ENCODE assay signal across 19 cellular contexts in the genomic region with DNA sequence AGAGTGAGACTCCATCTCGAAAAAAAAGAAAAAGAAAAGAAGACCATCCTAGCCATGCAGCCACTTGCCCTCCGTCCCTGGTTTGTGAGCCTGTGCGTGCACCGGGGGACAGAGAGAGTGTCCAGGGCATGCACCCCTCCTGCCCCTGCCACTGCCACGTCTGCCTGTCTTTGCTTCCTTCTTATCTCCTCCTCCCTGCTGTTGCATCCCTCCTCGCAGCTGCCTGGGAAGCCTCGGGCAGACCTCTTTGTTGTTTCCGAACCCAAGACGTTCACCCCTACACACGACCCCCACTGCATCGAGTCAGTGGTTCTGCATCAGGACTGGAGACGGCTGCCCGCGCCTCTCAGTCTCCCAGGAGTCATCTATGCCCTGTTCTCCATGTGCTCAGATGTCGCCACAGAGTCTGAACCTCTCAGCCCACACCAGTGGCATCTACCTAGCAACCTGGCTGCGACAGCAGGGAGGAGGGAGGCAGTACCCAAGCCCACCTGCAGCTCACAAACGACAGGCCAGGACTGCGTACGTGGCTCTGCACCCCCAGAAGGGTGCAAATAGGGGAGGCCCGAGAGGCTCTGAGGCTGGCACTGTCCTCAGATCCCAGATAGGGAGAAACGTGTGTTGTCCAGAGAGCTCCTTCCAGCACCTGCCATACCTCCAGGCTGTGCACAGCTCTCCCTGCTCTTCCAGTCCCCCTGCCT. TPM values are rescaled to one million over a fixed set of nuclear protein-coding genes. Genes with fewer than 3 reads are reported as not detected.
DNase-seq lines count a peak whose midpoint lies in the region; ATAC-seq, FAIRE-seq and TF ChIP-seq lines count a peak whose summit lies in the region.
"Had no signal": no experiment of that assay in that cellular context is flagged by ENCODE, and none has a peak within 500 bp of the region (broad histone marks: within the 10 kb centered on the region; RNA-seq: fewer than 3 reads in every experiment).

No MANE protein-coding gene starts in this region.

- no peak for DNase-seq in AG04450 (ENCODE audit: low read depth, low spot score)
- DNase-seq in RWPE1 (ENCODE audit: low spot score), result no peak
- no peak for DNase-seq in foreskin fibroblast
- no peak for DNase-seq in pancreas
- DNase-seq in SIG-M5 treated with dmso at 0.1 percent for 504 hours (lab: John Stamatoyannopoulos, UW; ENCODE audit: unreplicated experiment), result no peak
- DNase-seq in DMS153 (lab: John Stamatoyannopoulos, UW), result no peak
- DNase-seq: activated B cell treated with CpG ODN at 0.5 μM for 24 hours; activated naive CD4-positive, alpha-beta T cell treated with Interleukin-2 at 50 U/mL for 16 hours; hippocampal formation; NCI-H187 treated with DMSO at 0.1 percent for 48 hours; NCI-H69; right lobe of liver; stimulated activated CD4-positive, alpha-beta T cell treated with anti-CD3 and anti-CD28 coated beads, Interleukin-4, amount 100 ng/mL, for 1 hour; upper lobe of right lung had no signal

- TF ChIP-seq CTCF in AG04450 (IDR thresholded peaks at IDR 0.05; ENCODE audit: low read depth, low read length) (no peak), RWPE1 (conservative IDR thresholded peaks at IDR 0.05; ENCODE audit: low read depth) (no peak), foreskin fibroblast (IDR thresholded peaks at IDR 0.05; ENCODE audit: low read depth, low read length) (no peak), pancreas (IDR thresholded peaks at IDR 0.05) (no peak)

- H3K27me3 ChIP-seq in AG04450 (ENCODE audit: control insufficient read depth, insufficient read depth, low read length) (no peaks in the 10 kb centered on the region), pancreas (no peaks in the 10 kb centered on the region)
- H3K27me3 ChIP-seq: cardiac muscle cell, right lobe of liver, upper lobe of right lung had no signal

- H3K4me3 ChIP-seq in AG04450 (ENCODE audit: low read depth, low read length), result peak overlapping the region; percentile 4; the same call in 1 of the 2 replicates
- peak overlapping the region; percentile 35 to 91 for H3K4me3 ChIP-seq in foreskin fibroblast (ENCODE audit: low read depth in 1 of 2, low read length in 2 of 2)
- no peak overlapping the region for H3K4me3 ChIP-seq in pancreas
- H3K4me3 ChIP-seq: cardiac muscle cell, right lobe of liver, upper lobe of right lung had no signal

- 60 to 63% methylated on average over 20 to 21 of the region's 21 CpGs for WGBS in pancreas, 2 donors

- no peak for FAIRE-seq in pancreas (lab: Jason Lieb, UNC)
- FAIRE-seq: GM18507 had no signal

- H3K27ac ChIP-seq in AG04450 (ENCODE audit: low read depth, low read length), result peak overlapping the region; percentile 2
- H3K27ac ChIP-seq in RWPE1, result peak overlapping the region; percentile 96
- H3K27ac ChIP-seq in pancreas, result peak overlapping the region; percentile 15 to 91 (median 68)
- H3K27ac ChIP-seq: cardiac muscle cell, right lobe of liver had no signal

- no peaks in the 10 kb centered on the region; the same call in 1 of the 2 replicates for H3K9me3 ChIP-seq in AG04450 (ENCODE audit: control insufficient read depth, insufficient read depth, low read length)
- H3K9me3 ChIP-seq in pancreas, result no peaks in the 10 kb centered on the region
- H3K9me3 ChIP-seq: right lobe of liver, upper lobe of right lung had no signal

- no peak for ATAC-seq in pancreas
- ATAC-seq in HG02852 (IDR thresholded peaks at IDR 0.05; ENCODE audit: unreplicated experiment), result no peak
- ATAC-seq in HG02759 (IDR thresholded peaks at IDR 0.05; ENCODE audit: unreplicated experiment), result no peak
- ATAC-seq: upper lobe of right lung had no signal

- peaks cover 23 to 56% (median 25%) of the 10 kb centered on the region in 3 donors for H3K4me1 ChIP-seq in pancreas

- intact Hi-C loops in pancreas (cut with DNase I), result loop anchor here in 2 of 3 donors (10.0 kb wide), 1 partner anchor 45 kb away; no protein-coding TSS in a partner anchor

- H3K36me3 ChIP-seq in pancreas, result no peaks in the 10 kb centered on the region
- H3K36me3 ChIP-seq: cardiac muscle cell, right lobe of liver, upper lobe of right lung had no signal

- POLR2A ChIA-PET in AG04450 (lab: Yijun Ruan, JAX), result no interaction called here
- POLR2A ChIA-PET in RWPE1 (lab: Yijun Ruan, JAX; ENCODE audit: low non-redundant PET), result no interaction called here

- CTCF ChIA-PET in AG04450 (lab: Charles Lee), result interaction anchor here (1.0 kb wide), 1 partner anchor 51 kb away, joined by 3 read pairs; no protein-coding TSS in a partner anchor
- CTCF ChIA-PET in RWPE1 (lab: Yijun Ruan, JAX), result no interaction called here

RNA-seq across cellular contexts. Expression of a gene that starts 5.2 kb away (rescaled TPM):
- polyA plus RNA-seq in AG04450 (2011; rRNA removed) (356 and 387 TPM in 2 replicates), pancreas (10 to 100 TPM; 22.2 to 42.7 TPM)
- polyA minus RNA-seq in AG04450 (2011; rRNA and poly(A)+ RNA removed), result 165 and 172 TPM in 2 replicates
- 100 to 1,000 TPM in 1 of 6 donors, 10 to 100 TPM in 5; 39.9 to 128 (median 57.6) TPM for total RNA-seq in pancreas

RNA-seq across cellular contexts. Expression of a gene that starts 17.0 kb away (rescaled TPM):
- polyA plus RNA-seq in AG04450 (2011; rRNA removed) (0.11 and 0.19 TPM in 2 replicates), pancreas (1 to 10 TPM in 1 of 2 donors, under 1 TPM in 1; 0.21 to 4.1 TPM)
- polyA minus RNA-seq in AG04450 (2011; rRNA and poly(A)+ RNA removed), result 1.5 and 1.8 TPM in 2 replicates
- total RNA-seq in pancreas, result 1 to 10 TPM in 5 of 6 donors, under 1 TPM in 1; 0.87 to 5.1 (median 2.7) TPM
- total RNA-seq: RPMI7951 had no signal
- polyA plus RNA-seq: cardiac muscle cell had no signal

RNA-seq across cellular contexts. Expression of a gene that starts 59.8 kb away (rescaled TPM):
- polyA plus RNA-seq in AG04450 (2011; rRNA removed) (126 and 171 TPM in 2 replicates), pancreas (100 to 1,000 TPM in 1 of 2 donors, 10 to 100 TPM in 1; 80.1 to 102 TPM)
- polyA minus RNA-seq in AG04450 (2011; rRNA and poly(A)+ RNA removed), result 53.5 and 76.3 TPM in 2 replicates
- 100 to 1,000 TPM in 2 of 6 donors, 10 to 100 TPM in 4; 35.3 to 169 (median 71.4) TPM for total RNA-seq in pancreas

Comparison
In these comparisons a context has a peak if more than half of its experiments do, and no peak if none do; other contexts are left out.
1. H3K27ac ChIP-seq: peak in every context shown above with its lines; median percentile 96 in RWPE1; 68 in pancreas; 2 in AG04450.
2. H3K4me3 ChIP-seq: peak in AG04450 (single experiment) and foreskin fibroblast (2 of 2); none in pancreas (0 of 4).